ENCODE assay signal across 16 cellular contexts in genomic region chr1:54947540-54947939, GRCh38. TPM values are rescaled to one million over a fixed set of nuclear protein-coding genes. Genes with fewer than 3 reads are reported as not detected.
A peak's percentile ranks its signal among the peaks of the same experiment; 100 is the strongest.
DNase-seq lines count a peak whose midpoint lies in the region; ATAC-seq and TF ChIP-seq lines count a peak whose summit lies in the region.
"Had no signal": no experiment of that assay in that cellular context is flagged by ENCODE, and none has a peak within 500 bp of the region (broad histone marks: within the 10 kb centered on the region; RNA-seq: fewer than 3 reads in every experiment).

No MANE protein-coding gene starts in this region.

- intact Hi-C loops in activated CD4-positive, alpha-beta T cell treated with anti-CD3 and anti-CD28 coated beads, Interleukin-2, amount 10 ng/mL, durations not matched to agents 24 days and 14 days (cut with micrococcal nuclease): no loop called here
- intact Hi-C loops in prostate gland (cut with DNase I): no loop called here

- H3K9me3 Mint-ChIP-seq in activated CD4-positive, alpha-beta T cell treated with anti-CD3 and anti-CD28 coated beads, Interleukin-2, amount 10 ng/mL, durations not matched to agents 24 days and 14 days: no peaks in the 10 kb centered on the region
- H3K9me3 Mint-ChIP-seq in central memory CD8-positive, alpha-beta T cell: no peaks in the 10 kb centered on the region
- peaks cover 5% of the 10 kb centered on the region for H3K9me3 Mint-ChIP-seq in endodermal cell
- H3K9me3 Mint-ChIP-seq: CD8-positive, alpha-beta T cell had no signal

- H3K4me3 ChIP-seq in Jurkat, Clone E6-1 (ENCODE audit: low read length): no peak overlapping the region
- H3K4me3 ChIP-seq in endodermal cell (ENCODE audit: low read length) (no peak overlapping the region), prostate gland (no peak overlapping the region)
- H3K4me3 ChIP-seq: A549, BLaER1 had no signal

- no peaks in the 10 kb centered on the region for H3K36me3 ChIP-seq in endodermal cell (ENCODE audit: control insufficient read depth, insufficient read depth, low read length)
- no peaks in the 10 kb centered on the region for H3K36me3 ChIP-seq in prostate gland
- H3K36me3 ChIP-seq: BLaER1 had no signal

- TF ChIP-seq POLR2A in prostate gland (IDR thresholded peaks at IDR 0.05): no peak

- H3K27me3 ChIP-seq in endodermal cell (ENCODE audit: control insufficient read depth, insufficient read depth, low read length, poor library complexity, severe bottlenecking) (no peaks in the 10 kb centered on the region), prostate gland (replicated peaks; ENCODE audit: insufficient read depth) (no peaks in the 10 kb centered on the region)
- H3K27me3 ChIP-seq: BLaER1 had no signal

- H3K4me1 ChIP-seq in endodermal cell (ENCODE audit: control insufficient read depth, insufficient read depth, low read length): no peaks in the 10 kb centered on the region
- no peaks in the 10 kb centered on the region for H3K4me1 ChIP-seq in prostate gland (replicated peaks)

- no peak overlapping the region for H3K9ac ChIP-seq in endodermal cell (ENCODE audit: extremely low read depth, low read length, poor library complexity, severe bottlenecking)
- H3K9ac ChIP-seq: BLaER1 had no signal

- H3K27ac Mint-ChIP-seq in activated CD4-positive, alpha-beta T cell treated with anti-CD3 and anti-CD28 coated beads, Interleukin-2, amount 10 ng/mL, durations not matched to agents 24 days and 14 days: no peak overlapping the region
- peak overlapping the region; percentile 38 for H3K27ac Mint-ChIP-seq in central memory CD8-positive, alpha-beta T cell (ENCODE audit: low read depth)
- H3K27ac Mint-ChIP-seq in endodermal cell: no peak overlapping the region
- H3K27ac Mint-ChIP-seq: CD8-positive, alpha-beta T cell; H9 had no signal

- no peaks in the 10 kb centered on the region for H3K36me3 Mint-ChIP-seq in activated CD4-positive, alpha-beta T cell treated with anti-CD3 and anti-CD28 coated beads, Interleukin-2, amount 10 ng/mL, durations not matched to agents 24 days and 14 days (ENCODE audit: low read depth)
- peaks cover 4% of the 10 kb centered on the region for H3K36me3 Mint-ChIP-seq in central memory CD8-positive, alpha-beta T cell (ENCODE audit: insufficient read depth)
- H3K36me3 Mint-ChIP-seq in endodermal cell (ENCODE audit: low read depth): peaks cover 1% of the 10 kb centered on the region
- H3K36me3 Mint-ChIP-seq: CD8-positive, alpha-beta T cell had no signal

- ATAC-seq in central memory CD8-positive, alpha-beta T cell (replicated peaks; ENCODE audit: extremely low read depth, poor library complexity, severe bottlenecking): no peak
- ATAC-seq: A549; CD8-positive, alpha-beta T cell had no signal

- DNase-seq in activated CD4-positive, alpha-beta T cell treated with anti-CD3 and anti-CD28 coated beads, Interleukin-2, amount 10 ng/mL, durations not matched to agents 24 days and 14 days: peak; percentile 48
- no peak for DNase-seq in activated CD4-positive, alpha-beta T cell treated with anti-CD3 and anti-CD28 coated beads, Interleukin-2, amount 50 U/mL, for 4 hours
- DNase-seq in Jurkat, Clone E6-1 (ENCODE audit: low read depth, low spot score): peak; percentile 36
- DNase-seq in central memory CD8-positive, alpha-beta T cell (ENCODE audit: low spot score in 2 of 2): no peak
- DNase-seq in endodermal cell: no peak
- no peak for DNase-seq in prostate gland (ENCODE audit: low spot score)
- no peak for DNase-seq in hippocampal formation (lab: John Stamatoyannopoulos, UW)
- DNase-seq: Calu3; CD8-positive, alpha-beta T cell; DMS79 treated with DMSO at 0.1 percent for 48 hours; GOT3; H9; KG1 had no signal

- H3K4me1 Mint-ChIP-seq in activated CD4-positive, alpha-beta T cell treated with anti-CD3 and anti-CD28 coated beads, Interleukin-2, amount 10 ng/mL, durations not matched to agents 24 days and 14 days: peaks cover 21% of the 10 kb centered on the region
- H3K4me1 Mint-ChIP-seq in central memory CD8-positive, alpha-beta T cell: peaks cover 27% of the 10 kb centered on the region
- peaks cover 15% of the 10 kb centered on the region for H3K4me1 Mint-ChIP-seq in endodermal cell

- no peak overlapping the region for H3K4me3 Mint-ChIP-seq in activated CD4-positive, alpha-beta T cell treated with anti-CD3 and anti-CD28 coated beads, Interleukin-2, amount 10 ng/mL, durations not matched to agents 24 days and 14 days
- H3K4me3 Mint-ChIP-seq in central memory CD8-positive, alpha-beta T cell: no peak overlapping the region
- no peak overlapping the region for H3K4me3 Mint-ChIP-seq in endodermal cell
- H3K4me3 Mint-ChIP-seq: CD8-positive, alpha-beta T cell; H9 had no signal

- WGBS in endodermal cell (ENCODE audit: insufficient coverage in 1 of 2, insufficient read length in 1 of 2), 2 experiments: 84 to 94% methylated on average over 4 to 5 of the region's 5 CpGs
- 94% methylated on average over 5 of the region's 5 CpGs for WGBS in prostate gland

- H3K27me3 Mint-ChIP-seq in activated CD4-positive, alpha-beta T cell treated with anti-CD3 and anti-CD28 coated beads, Interleukin-2, amount 10 ng/mL, durations not matched to agents 24 days and 14 days: peaks cover 5% of the 10 kb centered on the region
- H3K27me3 Mint-ChIP-seq in central memory CD8-positive, alpha-beta T cell: peaks cover 2% of the 10 kb centered on the region
- peaks cover 5% of the 10 kb centered on the region for H3K27me3 Mint-ChIP-seq in endodermal cell (ENCODE audit: insufficient read depth)

- H3K9me3 ChIP-seq in endodermal cell (ENCODE audit: control insufficient read depth, low read length): no peaks in the 10 kb centered on the region
- H3K9me3 ChIP-seq in prostate gland: no peaks in the 10 kb centered on the region
- H3K9me3 ChIP-seq: A549, BLaER1 had no signal

- TF ChIP-seq CTCF in endodermal cell (conservative IDR thresholded peaks at IDR 0.05): no peak
- no peak for TF ChIP-seq CTCF in prostate gland (IDR thresholded peaks at IDR 0.05)

- no peak overlapping the region for H3K27ac ChIP-seq in endodermal cell (ENCODE audit: low read depth, low read length)
- H3K27ac ChIP-seq in prostate gland: no peak overlapping the region
- H3K27ac ChIP-seq: 22Rv1, A549, BLaER1 had no signal

RNA-seq across cellular contexts. Expression of gene TMEM61, which starts 32.9 kb away (rescaled TPM):
- total RNA-seq in activated CD4-positive, alpha-beta T cell treated with anti-CD3 and anti-CD28 coated beads, Interleukin-2, amount 10 ng/mL, durations not matched to agents 24 days and 14 days: not detected in 2 replicates
- not detected for polyA plus RNA-seq in Jurkat, Clone E6-1 (2012; ENCODE audit: insufficient read depth, insufficient read length)
- total RNA-seq in endodermal cell (not detected), prostate gland (1 to 10 TPM; 2.4 to 5.4 TPM)
- polyA plus RNA-seq in endodermal cell (2013, experiment 1 of 2): 0.28 TPM
- polyA plus RNA-seq in endodermal cell (2013, experiment 2 of 2): 0.33 TPM
- total RNA-seq: CD8-positive, alpha-beta T cell had no signal

RNA-seq across cellular contexts. Expression of gene BSND, which starts 51.2 kb away (rescaled TPM):
- not detected in 2 replicates for total RNA-seq in activated CD4-positive, alpha-beta T cell treated with anti-CD3 and anti-CD28 coated beads, Interleukin-2, amount 10 ng/mL, durations not matched to agents 24 days and 14 days
- polyA plus RNA-seq in Jurkat, Clone E6-1 (2012; ENCODE audit: insufficient read depth, insufficient read length): not detected
- under 1 TPM; 0.13 to 0.20 TPM for total RNA-seq in endodermal cell
- not detected for polyA plus RNA-seq in endodermal cell (2013, experiment 1 of 2)
- polyA plus RNA-seq in endodermal cell (2013, experiment 2 of 2): 0.04 TPM
- under 1 TPM in 1 of 2 donors, not detected in 1; 0.11 TPM for total RNA-seq in prostate gland
- total RNA-seq: Calu3; CD8-positive, alpha-beta T cell had no signal
- polyA plus RNA-seq: A549 had no signal

Comparison
In these comparisons a context has a peak if more than half of its experiments do, and no peak if none do; other contexts are left out.
1. DNase-seq: peak in activated CD4-positive, alpha-beta T cell treated with anti-CD3 and anti-CD28 coated beads, Interleukin-2, amount 10 ng/mL, durations not matched to agents 24 days and 14 days (single experiment) and Jurkat, Clone E6-1 (single experiment); none in activated CD4-positive, alpha-beta T cell treated with anti-CD3 and anti-CD28 coated beads, Interleukin-2, amount 50 U/mL, for 4 hours (0 of 2), central memory CD8-positive, alpha-beta T cell (0 of 2), endodermal cell (single experiment), prostate gland (single experiment) and hippocampal formation (0 of 2).